Comparison of ENCODE assay signal across 8 cellular contexts in the genomic region with DNA sequence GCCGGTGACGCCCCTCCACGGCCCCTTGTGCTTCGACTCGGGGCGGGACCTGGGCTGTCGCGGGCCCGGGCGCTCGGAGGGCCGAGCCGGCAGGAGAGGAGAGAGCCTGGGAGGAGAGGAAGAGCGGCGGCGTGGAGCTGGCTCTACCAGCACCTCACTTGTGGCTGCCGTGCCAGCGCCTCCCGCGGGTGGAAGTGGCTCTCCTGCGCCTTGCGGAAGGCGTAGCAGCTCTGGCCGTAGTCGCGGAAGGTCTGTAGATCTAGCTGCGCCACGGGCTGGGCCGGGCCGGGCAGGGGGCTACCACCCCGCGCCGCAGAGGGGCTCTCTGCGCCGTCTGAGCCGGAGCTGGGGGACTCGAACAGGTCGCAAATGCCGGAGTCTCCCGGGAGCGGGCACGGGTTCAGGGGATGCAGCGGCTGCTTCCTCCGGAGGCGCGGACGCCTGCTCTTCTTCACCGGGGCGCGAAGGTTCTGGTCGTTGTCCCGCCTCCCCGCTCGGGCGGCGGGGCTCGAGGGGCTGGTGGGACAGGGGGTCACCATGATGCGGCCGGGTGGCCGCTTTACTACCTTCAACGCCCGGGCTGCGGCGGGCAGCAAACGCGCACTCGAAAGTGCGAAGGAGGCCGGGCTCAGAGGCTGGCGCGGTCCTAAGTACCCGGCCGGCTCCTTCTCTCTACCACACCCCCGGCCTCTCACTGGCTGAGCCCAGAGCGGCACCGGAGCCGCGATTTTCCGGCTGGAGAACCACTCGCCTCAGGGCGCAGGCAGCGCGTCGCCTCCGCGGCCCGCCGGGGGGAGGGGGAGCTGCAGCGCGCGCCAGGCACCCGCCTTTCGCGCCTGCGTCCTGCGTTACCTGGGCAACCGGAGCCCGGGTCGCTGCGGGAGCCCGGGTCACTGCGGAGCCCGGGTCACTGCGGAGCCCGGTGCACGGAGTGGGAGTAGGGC. TPM values are rescaled to one million over a fixed set of nuclear protein-coding genes. Genes with fewer than 3 reads are reported as not detected.
A peak's percentile ranks its signal among the peaks of the same experiment; 100 is the strongest.
DNase-seq lines count a peak whose midpoint lies in the region; ATAC-seq lines count a peak whose summit lies in the region.

A gene with protein sequence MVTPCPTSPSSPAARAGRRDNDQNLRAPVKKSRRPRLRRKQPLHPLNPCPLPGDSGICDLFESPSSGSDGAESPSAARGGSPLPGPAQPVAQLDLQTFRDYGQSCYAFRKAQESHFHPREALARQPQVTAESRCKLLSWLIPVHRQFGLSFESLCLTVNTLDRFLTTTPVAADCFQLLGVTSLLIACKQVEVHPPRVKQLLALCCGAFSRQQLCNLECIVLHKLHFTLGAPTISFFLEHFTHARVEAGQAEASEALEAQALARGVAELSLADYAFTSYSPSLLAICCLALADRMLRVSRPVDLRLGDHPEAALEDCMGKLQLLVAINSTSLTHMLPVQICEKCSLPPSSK (minus strand): TSS at position 624 of the 944 bp plus-strand sequence. CDS start 85 bp downstream, at position 539.

- no peaks in the 10 kb centered on the region for H3K9me3 ChIP-seq in effector memory CD4-positive, alpha-beta T cell (ENCODE audit: control insufficient read depth, low read length)

- peaks cover 30% of the 10 kb centered on the region for H3K4me1 ChIP-seq in effector memory CD4-positive, alpha-beta T cell (ENCODE audit: control insufficient read depth, insufficient read depth, low read length, poor library complexity, severe bottlenecking)

- H3K27ac ChIP-seq in effector memory CD4-positive, alpha-beta T cell (ENCODE audit: insufficient read depth, low read length, poor library complexity, severe bottlenecking), result no peak within 1 kb of the TSS

- ATAC-seq in Right ventricle myocardium inferior, result peak; percentile 90
- ATAC-seq in HG03159 (IDR thresholded peaks at IDR 0.05; ENCODE audit: unreplicated experiment), result peak; percentile 53

- intact Hi-C loops in Right ventricle myocardium inferior (cut with DNase I), result no loop called here
- intact Hi-C loops in cardiac septum (cut with DNase I), result loop anchor here (1.0 kb wide), 1 partner anchor 59 kb away; no protein-coding TSS in a partner anchor

- DNase-seq in Right ventricle myocardium inferior (ENCODE audit: missing footprints) (peak; percentile 79), cardiac septum (ENCODE audit: low spot score) (no peak), NCI-H345 treated with DMSO at 0.1 percent for 48 hours (lab: John Stamatoyannopoulos, UW; ENCODE audit: unreplicated experiment) (peak; percentile 70), medulla oblongata (ENCODE audit: extremely low spot score) (peak; percentile 9)
- peak; percentile 44 to 45 for DNase-seq in activated CD4-positive, alpha-beta T cell treated with anti-CD3 and anti-CD28 coated beads for 4 hours
- peak; percentile 26 to 42 (median 38) for DNase-seq in effector memory CD4-positive, alpha-beta T cell
- peak; percentile 69 for DNase-seq in stimulated activated CD8-positive, alpha-beta memory T cell treated with anti-CD3 and anti-CD28 coated beads, Interleukin-4, amount 100 ng/mL, for 48 hours

- peaks cover 55% of the 10 kb centered on the region for H3K27me3 ChIP-seq in effector memory CD4-positive, alpha-beta T cell (replicated peaks; ENCODE audit: control insufficient read depth, insufficient read depth, low read length, poor library complexity, severe bottlenecking)

- H3K4me3 ChIP-seq in effector memory CD4-positive, alpha-beta T cell (ENCODE audit: insufficient read depth, low read depth, low read length, poor library complexity, severe bottlenecking), result peak within 1 kb of the TSS; percentile 63

- no peaks in the 10 kb centered on the region for H3K36me3 ChIP-seq in effector memory CD4-positive, alpha-beta T cell (ENCODE audit: control insufficient read depth, insufficient read depth, low read length)

RNA-seq across cellular contexts. Expression of the gene that starts here (rescaled TPM):
- total RNA-seq in Right ventricle myocardium inferior, result not detected
- total RNA-seq in cardiac septum, result 0.22 TPM

Comparison
In these comparisons a context has a peak if more than half of its experiments do, and no peak if none do; other contexts are left out.
1. Peak in DNase-seq and ATAC-seq in Right ventricle myocardium inferior; RNA of the gene not detected or under 1 TPM.